1 cellular context compared by ENCODE assay signal in the genomic region with DNA sequence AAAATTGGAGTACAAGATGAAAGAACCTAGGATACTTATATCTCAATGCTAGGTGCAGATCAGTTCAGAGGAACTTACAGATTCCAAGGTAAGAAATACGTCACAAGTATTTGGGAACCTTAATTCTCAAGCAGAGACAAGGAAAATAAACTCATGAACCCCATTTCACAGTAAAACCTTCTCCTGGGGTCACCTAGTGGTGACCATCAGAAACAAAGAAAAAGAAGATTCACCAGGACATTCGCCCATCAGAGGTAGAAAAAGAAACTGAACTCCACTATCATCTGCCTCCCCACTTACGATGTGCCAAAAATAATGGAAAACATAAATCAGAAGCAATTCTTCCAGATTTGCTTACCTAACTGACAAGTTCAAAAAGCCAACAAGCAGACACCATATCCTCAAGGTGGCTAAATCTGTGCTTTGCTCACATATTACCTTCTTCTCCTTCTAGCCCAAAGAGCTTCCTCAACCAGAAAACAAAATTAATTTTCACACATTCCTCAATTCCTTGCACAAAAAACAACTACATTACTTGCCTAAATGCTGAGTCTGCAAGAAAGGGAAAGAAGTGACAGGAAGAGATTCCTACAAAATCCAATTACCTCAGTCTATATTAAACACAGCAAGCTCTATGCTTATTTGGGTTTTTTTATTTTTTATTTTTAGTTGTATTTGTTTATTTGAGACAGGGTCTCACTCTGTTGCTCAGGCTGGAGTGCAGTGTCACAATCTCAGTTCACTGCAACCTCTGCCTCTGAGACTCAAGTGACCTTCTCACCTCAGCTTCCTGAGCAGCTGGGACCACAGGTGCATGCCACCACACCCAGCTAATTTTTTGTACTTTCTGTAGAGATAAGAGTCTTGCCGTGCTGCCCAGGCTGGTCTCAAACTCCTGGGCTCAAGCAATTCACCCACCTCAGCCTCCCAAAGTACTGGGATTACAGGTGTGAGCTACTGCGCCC.
A peak's percentile ranks its signal among the peaks of the same experiment; 100 is the strongest.
TF ChIP-seq lines count a peak whose summit lies in the region.

No MANE protein-coding gene starts in this region.

TF ChIP-seq in IMR-90, 13 proteins besides CTCF, POLR2A, EP300 and RAD21:
- TF ChIP-seq MXI1 (IDR thresholded peaks at IDR 0.05; ENCODE audit: borderline replicate concordance, low read depth, low read length) (no peak), MAFK (IDR thresholded peaks at IDR 0.05; ENCODE audit: low read depth, low read length) (peak; percentile 94)
